17 cellular contexts compared by ENCODE assay signal in genomic region chr15:36347272-36347864, GRCh38.
DNase-seq lines count a peak whose midpoint lies in the region; ATAC-seq and TF ChIP-seq lines count a peak whose summit lies in the region.
"Had no signal": no experiment of that assay in that cellular context is flagged by ENCODE, and none has a peak within 500 bp of the region (broad histone marks: within the 10 kb centered on the region; RNA-seq: fewer than 3 reads in every experiment).

No MANE protein-coding gene starts in this region.

- TF ChIP-seq CTCF in RWPE2 (IDR thresholded peaks at IDR 0.05; ENCODE audit: poor library complexity, severe bottlenecking), result no peak

- no peaks in the 10 kb centered on the region for H3K9me3 ChIP-seq in RWPE2 (ENCODE audit: severe bottlenecking)
- H3K9me3 ChIP-seq: SJSA1 had no signal

- DNase-seq in ACHN (peak; percentile 74), HT-29 (ENCODE audit: low spot score) (peak; percentile 57), RWPE2 (ENCODE audit: low spot score) (no peak), kidney glomerular epithelial cell (lab: John Stamatoyannopoulos, UW) (peak; percentile 31), left ventricle myocardium superior (no peak), nucleus accumbens (lab: John Stamatoyannopoulos, UW) (no peak)
- DNase-seq: AML-193; CD4-positive, CD25-positive, alpha-beta regulatory T cell; H7; NCI-H1694; NCI-H2107; NCI-H446; NCI-H774; T-helper 1 cell had no signal

- H3K27me3 ChIP-seq in RWPE2 (ENCODE audit: insufficient read depth, poor library complexity, severe bottlenecking), result no peaks in the 10 kb centered on the region
- H3K27me3 ChIP-seq: SJSA1 had no signal

- in situ Hi-C loops in ACHN (cut with HindIII; ENCODE audit: low pct_ligation_motif_present, low pct_unique_long_range_greater_than_20kb, low sequenced_read_pairs), result no loop called here

- no peaks in the 10 kb centered on the region for H3K36me3 ChIP-seq in RWPE2 (ENCODE audit: low read depth)
- H3K36me3 ChIP-seq: SJSA1 had no signal

- intact Hi-C loops in left ventricle myocardium superior (cut with micrococcal nuclease), result no loop called here

- no peak overlapping the region for H3K4me3 ChIP-seq in RWPE2 (ENCODE audit: severe bottlenecking)
- H3K4me3 ChIP-seq: SJSA1 had no signal

- H3K4me1 ChIP-seq in RWPE2 (ENCODE audit: insufficient read depth, poor library complexity, severe bottlenecking), result no peaks in the 10 kb centered on the region
- H3K4me1 ChIP-seq: SJSA1 had no signal

- H3K27ac ChIP-seq in RWPE2 (ENCODE audit: poor library complexity, severe bottlenecking), result no peak overlapping the region
- H3K27ac ChIP-seq: SJSA1 had no signal

- ATAC-seq in RWPE2 (ENCODE audit: low read depth), result 0 out of 3 replicates have a peak, but pooled peaks have one; percentile 36
- no peak for ATAC-seq in left ventricle myocardium superior
- ATAC-seq in HG02610 (IDR thresholded peaks at IDR 0.05; ENCODE audit: unreplicated experiment), result no peak
- ATAC-seq in GM21526 (IDR thresholded peaks at IDR 0.05; ENCODE audit: low FRiP score, unreplicated experiment), result no peak

Comparison
In these comparisons a context has a peak if more than half of its experiments do, and no peak if none do; other contexts are left out.
1. DNase-seq: peak in ACHN (single experiment), HT-29 (single experiment) and kidney glomerular epithelial cell (single experiment); none in RWPE2 (single experiment), left ventricle myocardium superior (single experiment) and nucleus accumbens (0 of 56).